In the genomic region with DNA sequence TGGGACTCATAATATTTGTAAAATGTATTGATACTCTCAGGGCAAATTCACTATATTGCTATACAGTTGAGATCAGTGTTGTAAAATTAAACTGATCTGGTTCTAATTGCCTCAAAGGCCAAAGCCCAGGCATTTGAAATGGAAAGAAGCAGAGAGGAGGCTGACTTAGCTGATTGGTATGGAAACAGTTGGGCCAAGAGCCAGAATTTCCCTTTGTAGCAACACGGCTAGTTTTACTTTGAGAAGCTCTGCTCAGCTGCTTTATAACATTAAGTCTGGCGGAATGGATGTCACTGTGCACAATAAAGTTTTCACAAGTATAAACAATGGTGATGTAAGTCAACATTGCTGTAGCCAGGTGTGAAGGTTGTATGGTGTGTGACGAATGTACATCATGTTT, we compare ENCODE assay signal across 14 cellular contexts.
DNase-seq lines count a peak whose midpoint lies in the region; ATAC-seq, FAIRE-seq and TF ChIP-seq lines count a peak whose summit lies in the region.
"Had no signal": no experiment of that assay in that cellular context is flagged by ENCODE, and none has a peak within 500 bp of the region (broad histone marks: within the 10 kb centered on the region; RNA-seq: fewer than 3 reads in every experiment).

No MANE protein-coding gene starts in this region.

- intact Hi-C loops in activated CD4-positive, alpha-beta T cell treated with anti-CD3 and anti-CD28 coated beads for 36 hours (cut with DNase I, micrococcal nuclease) = no loop called here

- H3K4me1 Mint-ChIP-seq in activated CD8-positive, alpha-beta T cell treated with anti-CD3 and anti-CD28 coated beads, Interleukin-2, amount 10 ng/mL, durations not matched to agents 7 days and 5 days (ENCODE audit: low read depth) = no peaks in the 10 kb centered on the region
- H3K4me1 Mint-ChIP-seq in activated CD4-positive, alpha-beta T cell treated with anti-CD3 and anti-CD28 coated beads for 36 hours = no peaks in the 10 kb centered on the region
- H3K4me1 Mint-ChIP-seq: activated naive CD8-positive, alpha-beta T cell treated with anti-CD3 and anti-CD28 coated beads, Interleukin-2, amount 10 ng/mL, durations not matched to agents 7 days and 5 days had no signal

- H3K36me3 Mint-ChIP-seq in activated CD8-positive, alpha-beta T cell treated with anti-CD3 and anti-CD28 coated beads, Interleukin-2, amount 10 ng/mL, durations not matched to agents 7 days and 5 days (ENCODE audit: low read depth) = no peaks in the 10 kb centered on the region
- no peaks in the 10 kb centered on the region for H3K36me3 Mint-ChIP-seq in activated CD4-positive, alpha-beta T cell treated with anti-CD3 and anti-CD28 coated beads for 36 hours (ENCODE audit: low read depth)
- H3K36me3 Mint-ChIP-seq: activated naive CD8-positive, alpha-beta T cell treated with anti-CD3 and anti-CD28 coated beads, Interleukin-2, amount 10 ng/mL, durations not matched to agents 7 days and 5 days; type B pancreatic cell had no signal

- H3K36me3 ChIP-seq in ACC112 (ENCODE audit: insufficient read depth, low read length) = no peaks in the 10 kb centered on the region; the same call in 1 of the 2 replicates
- H3K36me3 ChIP-seq in bronchial epithelial cell (ENCODE audit: control insufficient read depth, insufficient read depth, low read length) = no peaks in the 10 kb centered on the region
- H3K36me3 ChIP-seq in kidney epithelial cell (ENCODE audit: control insufficient read depth, insufficient read depth, low read length) = no peaks in the 10 kb centered on the region

- H3K9me3 Mint-ChIP-seq in activated CD8-positive, alpha-beta T cell treated with anti-CD3 and anti-CD28 coated beads, Interleukin-2, amount 10 ng/mL, durations not matched to agents 7 days and 5 days (ENCODE audit: insufficient read depth) = no peaks in the 10 kb centered on the region
- no peaks in the 10 kb centered on the region for H3K9me3 Mint-ChIP-seq in activated CD4-positive, alpha-beta T cell treated with anti-CD3 and anti-CD28 coated beads for 36 hours (ENCODE audit: low read depth)
- H3K9me3 Mint-ChIP-seq: activated naive CD8-positive, alpha-beta T cell treated with anti-CD3 and anti-CD28 coated beads, Interleukin-2, amount 10 ng/mL, durations not matched to agents 7 days and 5 days; type B pancreatic cell had no signal

- ATAC-seq in HG03095 (IDR thresholded peaks at IDR 0.05; ENCODE audit: unreplicated experiment) (no peak), GM19351 (IDR thresholded peaks at IDR 0.05; ENCODE audit: unreplicated experiment) (no peak)
- ATAC-seq in activated CD8-positive, alpha-beta T cell treated with anti-CD3 and anti-CD28 coated beads, Interleukin-2, amount 10 ng/mL, durations not matched to agents 7 days and 5 days = no peak
- no peak for ATAC-seq in activated CD4-positive, alpha-beta T cell treated with anti-CD3 and anti-CD28 coated beads for 36 hours

- no peak overlapping the region for H3K4me3 Mint-ChIP-seq in activated CD8-positive, alpha-beta T cell treated with anti-CD3 and anti-CD28 coated beads, Interleukin-2, amount 10 ng/mL, durations not matched to agents 7 days and 5 days
- H3K4me3 Mint-ChIP-seq in activated CD4-positive, alpha-beta T cell treated with anti-CD3 and anti-CD28 coated beads for 36 hours = no peak overlapping the region
- H3K4me3 Mint-ChIP-seq: activated naive CD8-positive, alpha-beta T cell treated with anti-CD3 and anti-CD28 coated beads, Interleukin-2, amount 10 ng/mL, durations not matched to agents 7 days and 5 days; type B pancreatic cell had no signal

- H3K27ac Mint-ChIP-seq in activated CD8-positive, alpha-beta T cell treated with anti-CD3 and anti-CD28 coated beads, Interleukin-2, amount 10 ng/mL, durations not matched to agents 7 days and 5 days = no peak overlapping the region
- H3K27ac Mint-ChIP-seq in activated CD4-positive, alpha-beta T cell treated with anti-CD3 and anti-CD28 coated beads for 36 hours = no peak overlapping the region
- H3K27ac Mint-ChIP-seq: activated naive CD8-positive, alpha-beta T cell treated with anti-CD3 and anti-CD28 coated beads, Interleukin-2, amount 10 ng/mL, durations not matched to agents 7 days and 5 days; type B pancreatic cell had no signal

- H3K27ac ChIP-seq in ACC112 (ENCODE audit: low read depth, low read length) = 0 out of 2 replicates have a peak overlapping the region, but pooled peaks have one; percentile 14

- DNase-seq in HS-5 (ENCODE audit: low read depth) (peak; percentile 62), bronchial epithelial cell (ENCODE audit: low read depth) (peak; percentile 33), kidney epithelial cell (ENCODE audit: low read depth) (peak; percentile 34)
- no peak for DNase-seq in activated CD8-positive, alpha-beta T cell treated with anti-CD3 and anti-CD28 coated beads, Interleukin-2, amount 10 ng/mL, durations not matched to agents 7 days and 5 days
- DNase-seq in activated CD4-positive, alpha-beta T cell treated with anti-CD3 and anti-CD28 coated beads for 36 hours = no peak
- DNase-seq: activated naive CD8-positive, alpha-beta T cell treated with anti-CD3 and anti-CD28 coated beads, Interleukin-2, amount 10 ng/mL, durations not matched to agents 7 days and 5 days; AML-193; NCI-H345; T-helper 9 cell had no signal

- no peaks in the 10 kb centered on the region for H3K27me3 Mint-ChIP-seq in activated CD8-positive, alpha-beta T cell treated with anti-CD3 and anti-CD28 coated beads, Interleukin-2, amount 10 ng/mL, durations not matched to agents 7 days and 5 days (ENCODE audit: low read depth)
- peaks cover 2% of the 10 kb centered on the region for H3K27me3 Mint-ChIP-seq in activated CD4-positive, alpha-beta T cell treated with anti-CD3 and anti-CD28 coated beads for 36 hours
- H3K27me3 Mint-ChIP-seq: activated naive CD8-positive, alpha-beta T cell treated with anti-CD3 and anti-CD28 coated beads, Interleukin-2, amount 10 ng/mL, durations not matched to agents 7 days and 5 days; type B pancreatic cell had no signal

- H3K4me3 ChIP-seq in ACC112 (ENCODE audit: low read depth, low read length) (no peak overlapping the region), bronchial epithelial cell (ENCODE audit: low read depth, low read length) (no peak overlapping the region), kidney epithelial cell (ENCODE audit: low read depth, low read length) (no peak overlapping the region)

- POLR2A ChIA-PET in activated CD8-positive, alpha-beta T cell treated with anti-CD3 and anti-CD28 coated beads, Interleukin-2, amount 10 ng/mL, durations not matched to agents 7 days and 5 days (lab: Charles Lee) = no interaction called here
- POLR2A ChIA-PET in activated CD4-positive, alpha-beta T cell treated with anti-CD3 and anti-CD28 coated beads for 36 hours (lab: Charles Lee) = no interaction called here

- H3K27me3 ChIP-seq in ACC112 (ENCODE audit: insufficient read depth, low read length) = no peaks in the 10 kb centered on the region
- no peaks in the 10 kb centered on the region for H3K27me3 ChIP-seq in bronchial epithelial cell (ENCODE audit: control insufficient read depth, insufficient read depth, low read length)
- no peaks in the 10 kb centered on the region for H3K27me3 ChIP-seq in kidney epithelial cell (ENCODE audit: control insufficient read depth, insufficient read depth, low read length)

- FAIRE-seq in bronchial epithelial cell (lab: Jason Lieb, UNC) = no peak
- FAIRE-seq: RCC 7860 had no signal

- TF ChIP-seq CTCF in bronchial epithelial cell (IDR thresholded peaks at IDR 0.05; ENCODE audit: insufficient read depth, low read length, severe bottlenecking) (no peak), kidney epithelial cell (IDR thresholded peaks at IDR 0.05; ENCODE audit: insufficient read depth, low read length, poor library complexity, severe bottlenecking) (no peak)

- H3K4me1 ChIP-seq in ACC112 (ENCODE audit: control insufficient read depth, insufficient read depth, low read length, unreplicated experiment) = peaks cover 29% of the 10 kb centered on the region

- no peak overlapping the region for H2AFZ ChIP-seq in ACC112 (ENCODE audit: low read length, unreplicated experiment)

- CTCF ChIA-PET in activated CD8-positive, alpha-beta T cell treated with anti-CD3 and anti-CD28 coated beads, Interleukin-2, amount 10 ng/mL, durations not matched to agents 7 days and 5 days (lab: Charles Lee) = no interaction called here
- CTCF ChIA-PET in activated CD4-positive, alpha-beta T cell treated with anti-CD3 and anti-CD28 coated beads for 36 hours (lab: Charles Lee) = no interaction called here

- H3K79me2 ChIP-seq in ACC112 (ENCODE audit: control insufficient read depth, insufficient read depth, low read length, unreplicated experiment) = no peaks in the 10 kb centered on the region

Comparison
In these comparisons a context has a peak if more than half of its experiments do, and no peak if none do; other contexts are left out.
1. DNase-seq: peak in HS-5 (single experiment), bronchial epithelial cell (single experiment) and kidney epithelial cell (single experiment); none in activated CD8-positive, alpha-beta T cell treated with anti-CD3 and anti-CD28 coated beads, Interleukin-2, amount 10 ng/mL, durations not matched to agents 7 days and 5 days (single experiment) and activated CD4-positive, alpha-beta T cell treated with anti-CD3 and anti-CD28 coated beads for 36 hours (single experiment).